In the genomic region with DNA sequence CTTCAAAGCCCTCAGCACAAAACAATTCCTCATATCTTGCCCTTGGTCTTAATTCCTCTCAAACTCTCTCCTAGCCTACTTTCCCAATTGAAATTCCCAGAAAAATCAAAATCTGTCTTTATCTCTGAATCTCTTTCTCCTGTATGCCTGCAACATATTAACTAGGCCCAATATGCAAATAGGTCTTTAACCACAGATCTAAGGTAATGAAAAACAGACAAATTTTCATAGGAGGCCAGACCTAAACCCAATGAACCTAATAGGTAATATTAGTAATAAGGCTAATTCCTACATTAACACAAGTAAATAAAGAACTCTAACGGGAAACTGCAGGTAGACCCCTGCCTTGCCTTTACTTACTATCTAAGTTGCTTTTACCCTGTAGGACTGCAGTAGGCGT, we compare ENCODE assay signal across 1 cellular context.
TF ChIP-seq lines count a peak whose summit lies in the region.

No MANE protein-coding gene starts in this region.

TF ChIP-seq in IMR-90, 13 proteins besides CTCF, POLR2A, EP300 and RAD21:
- TF ChIP-seq CHD1 (IDR thresholded peaks at IDR 0.05; ENCODE audit: low read depth, low read length), result no peak
- TF ChIP-seq MAFK (IDR thresholded peaks at IDR 0.05; ENCODE audit: low read depth, low read length), result no peak
- TF ChIP-seq BHLHE40 (IDR thresholded peaks at IDR 0.05; ENCODE audit: low read depth, low read length), result no peak
- no peak for TF ChIP-seq RFX5 (IDR thresholded peaks at IDR 0.05; ENCODE audit: low read depth, low read length)
- TF ChIP-seq CEBPB (IDR thresholded peaks at IDR 0.05; ENCODE audit: low read depth, low read length), result no peak
